18 cellular contexts compared by ENCODE assay signal in genomic region chr12:79618848-79619404, GRCh38.
DNase-seq lines count a peak whose midpoint lies in the region; ATAC-seq and TF ChIP-seq lines count a peak whose summit lies in the region.
"Had no signal": no experiment of that assay in that cellular context is flagged by ENCODE, and none has a peak within 500 bp of the region (broad histone marks: within the 10 kb centered on the region; RNA-seq: fewer than 3 reads in every experiment).

No MANE protein-coding gene starts in this region.

- H3K27me3 ChIP-seq in MG63 = no peaks in the 10 kb centered on the region
- no peaks in the 10 kb centered on the region for H3K27me3 ChIP-seq in mesenchymal stem cell (ENCODE audit: control insufficient read depth in 1 of 2, insufficient read depth in 1 of 2, low read length in 2 of 2)
- H3K27me3 ChIP-seq in effector memory CD4-positive, alpha-beta T cell (replicated peaks; ENCODE audit: control insufficient read depth, insufficient read depth, low read length, poor library complexity, severe bottlenecking) = no peaks in the 10 kb centered on the region
- H3K27me3 ChIP-seq: Peyer's patch had no signal

- H2AFZ ChIP-seq in mesenchymal stem cell (ENCODE audit: low read depth, low read length) = no peak overlapping the region
- H2AFZ ChIP-seq: parathyroid adenoma had no signal

- H3K4me3 ChIP-seq in MG63 (no peak overlapping the region), choroid plexus epithelial cell (ENCODE audit: low read depth, low read length) (no peak overlapping the region), mesenchymal stem cell (ENCODE audit: insufficient read depth in 1 of 2, low read depth in 1 of 2, low read length in 2 of 2) (no peak overlapping the region)
- no peak overlapping the region for H3K4me3 ChIP-seq in effector memory CD4-positive, alpha-beta T cell (ENCODE audit: insufficient read depth, low read depth, low read length, poor library complexity, severe bottlenecking)
- H3K4me3 ChIP-seq: Peyer's patch had no signal

- H2BK120ac ChIP-seq in mesenchymal stem cell (ENCODE audit: low read depth, low read length) = no peak overlapping the region

- no peak for ATAC-seq in GM21390 (IDR thresholded peaks at IDR 0.05; ENCODE audit: unreplicated experiment)
- ATAC-seq: activated CD4-positive, alpha-beta T cell treated with anti-CD3 and anti-CD28 coated beads for 36 hours; stimulated activated naive CD8-positive, alpha-beta T cell treated with anti-CD3 and anti-CD28 coated beads, Interleukin-15, amount 100 ng/mL, for 72 hours; T-helper 17 cell had no signal

- no peak overlapping the region for H3K14ac ChIP-seq in mesenchymal stem cell (ENCODE audit: low read length in 2 of 2)

- no peak overlapping the region for H2BK12ac ChIP-seq in mesenchymal stem cell (ENCODE audit: low read length in 2 of 2)

- H2BK15ac ChIP-seq in mesenchymal stem cell (ENCODE audit: low read depth, poor library complexity, severe bottlenecking) = no peak overlapping the region

- H2AK5ac ChIP-seq in mesenchymal stem cell (ENCODE audit: low read length, severe bottlenecking) = no peak overlapping the region

- H3K9me3 ChIP-seq in MG63 (no peaks in the 10 kb centered on the region; the same call in 1 of the 2 replicates), mesenchymal stem cell (ENCODE audit: control insufficient read depth, low read length) (no peaks in the 10 kb centered on the region)
- no peaks in the 10 kb centered on the region for H3K9me3 ChIP-seq in effector memory CD4-positive, alpha-beta T cell (ENCODE audit: control insufficient read depth, low read length)
- H3K9me3 ChIP-seq: Peyer's patch had no signal

- no peaks in the 10 kb centered on the region for H3K4me1 ChIP-seq in mesenchymal stem cell (ENCODE audit: control insufficient read depth, insufficient read depth, low read depth, low read length)
- H3K4me1 ChIP-seq in effector memory CD4-positive, alpha-beta T cell (ENCODE audit: control insufficient read depth, insufficient read depth, low read length, poor library complexity, severe bottlenecking) = no peaks in the 10 kb centered on the region
- H3K4me1 ChIP-seq: Peyer's patch had no signal

- peaks cover 58% of the 10 kb centered on the region for H3K36me3 ChIP-seq in MG63
- H3K36me3 ChIP-seq in mesenchymal stem cell (ENCODE audit: control insufficient read depth in 1 of 2, insufficient read depth in 2 of 2, low read depth in 1 of 2, low read length in 2 of 2) = peaks cover 0 to 13% of the 10 kb centered on the region in 2 experiments
- no peaks in the 10 kb centered on the region for H3K36me3 ChIP-seq in effector memory CD4-positive, alpha-beta T cell (ENCODE audit: control insufficient read depth, insufficient read depth, low read length)

- H3K18ac ChIP-seq in mesenchymal stem cell (ENCODE audit: low read depth in 1 of 2, low read length in 2 of 2) = no peak overlapping the region

- H4K91ac ChIP-seq in mesenchymal stem cell (ENCODE audit: low read length) = no peak overlapping the region

- H3K23ac ChIP-seq in mesenchymal stem cell (ENCODE audit: low read length in 2 of 2) = no peak overlapping the region

- 100% methylated on average over 1 of the region's 2 CpGs for WGBS in mesenchymal stem cell

- H3K9ac ChIP-seq in mesenchymal stem cell (ENCODE audit: low read length) = no peak overlapping the region
- H3K9ac ChIP-seq: parathyroid adenoma had no signal

- no peak overlapping the region for H2BK5ac ChIP-seq in mesenchymal stem cell (ENCODE audit: low read depth, low read length, poor library complexity, severe bottlenecking)

- no peak overlapping the region for H3K4me2 ChIP-seq in mesenchymal stem cell (ENCODE audit: low read length, poor library complexity, severe bottlenecking)

- DNase-seq in EL (peak; percentile 71), MG63 (peak; percentile 23), choroid plexus epithelial cell (ENCODE audit: low read depth) (peak; percentile 66), mesenchymal stem cell (peak; percentile 26), inferior parietal cortex (ENCODE audit: extremely low spot score) (no peak), NAMALWA (ENCODE audit: low spot score) (no peak)
- no peak for DNase-seq in effector memory CD4-positive, alpha-beta T cell
- DNase-seq: activated CD4-positive, alpha-beta T cell treated with anti-CD3 and anti-CD28 coated beads for 36 hours; caudate nucleus; endodermal cell; NCI-H1930; Peyer's patch; stimulated activated CD4-positive, alpha-beta T cell treated with anti-CD3 and anti-CD28 coated beads, Interleukin-12 subunit alpha, Interleukin-12 subunit beta, amount 100 ng/mL, for 4 hours; stimulated activated naive CD8-positive, alpha-beta T cell treated with anti-CD3 and anti-CD28 coated beads, Interleukin-15, amount 100 ng/mL, for 72 hours; T-helper 17 cell had no signal

- H4K8ac ChIP-seq in mesenchymal stem cell (ENCODE audit: low read length) = no peak overlapping the region

- TF ChIP-seq CTCF in choroid plexus epithelial cell (conservative IDR thresholded peaks at IDR 0.05; ENCODE audit: low read depth, low read length) = no peak

- no peak overlapping the region for H3K4ac ChIP-seq in mesenchymal stem cell (ENCODE audit: low read depth in 1 of 2, low read length in 2 of 2)

- peaks cover 14% of the 10 kb centered on the region for H3K79me1 ChIP-seq in mesenchymal stem cell (replicated peaks; ENCODE audit: low read length, poor library complexity, severe bottlenecking)

- no peak overlapping the region for H3K27ac ChIP-seq in mesenchymal stem cell (ENCODE audit: low read length, poor library complexity, severe bottlenecking)
- no peak overlapping the region for H3K27ac ChIP-seq in effector memory CD4-positive, alpha-beta T cell (ENCODE audit: insufficient read depth, low read length, poor library complexity, severe bottlenecking)
- H3K27ac ChIP-seq: C4-2B, parathyroid adenoma, Peyer's patch had no signal

Comparison
In these comparisons a context has a peak if more than half of its experiments do, and no peak if none do; other contexts are left out.
1. DNase-seq: peak in EL (single experiment), MG63 (single experiment), choroid plexus epithelial cell (single experiment) and mesenchymal stem cell (single experiment); none in inferior parietal cortex (single experiment), NAMALWA (single experiment) and effector memory CD4-positive, alpha-beta T cell (0 of 3).